7 cellular contexts compared by ENCODE assay signal in the genomic region with DNA sequence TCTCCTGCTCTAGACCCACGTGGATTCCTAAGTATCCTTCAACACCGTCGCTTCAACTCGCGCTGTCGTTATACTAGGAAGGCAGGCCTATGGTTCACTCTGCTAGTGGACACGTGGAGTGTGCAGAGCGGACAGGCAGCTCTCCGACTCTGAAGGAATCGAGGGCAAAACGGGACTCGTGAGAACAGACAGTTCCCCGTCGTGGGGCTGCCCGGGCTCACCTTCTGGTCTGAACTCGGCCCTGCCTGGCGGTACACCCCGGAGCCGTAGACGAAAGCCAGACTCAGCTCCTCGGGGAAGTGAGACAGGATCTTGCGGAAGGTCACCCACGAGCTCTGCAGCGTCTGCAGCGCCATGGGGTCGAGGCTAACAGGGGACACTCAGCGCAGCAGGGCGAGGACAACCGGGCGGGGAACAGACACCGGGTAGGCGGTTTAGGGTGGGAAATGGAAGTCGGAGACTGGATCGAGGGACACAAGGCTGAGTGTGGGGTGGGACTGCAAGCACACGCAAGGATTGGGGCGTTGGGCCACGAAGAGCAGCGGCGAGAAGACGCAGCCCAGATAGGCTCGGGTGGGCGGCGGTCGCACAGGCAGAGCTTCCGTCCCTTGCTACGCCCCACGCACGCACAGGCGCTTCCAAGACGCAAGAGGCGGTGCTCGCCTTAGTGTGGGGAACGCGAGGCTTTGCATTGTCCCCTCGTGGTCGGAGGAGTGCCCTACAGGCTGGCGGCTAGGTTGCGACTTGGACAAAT. TPM values are rescaled to one million over a fixed set of nuclear protein-coding genes. Genes with fewer than 3 reads are reported as not detected.
A peak's percentile ranks its signal among the peaks of the same experiment; 100 is the strongest.
DNase-seq lines count a peak whose midpoint lies in the region; ATAC-seq and TF ChIP-seq lines count a peak whose summit lies in the region.

A gene with protein sequence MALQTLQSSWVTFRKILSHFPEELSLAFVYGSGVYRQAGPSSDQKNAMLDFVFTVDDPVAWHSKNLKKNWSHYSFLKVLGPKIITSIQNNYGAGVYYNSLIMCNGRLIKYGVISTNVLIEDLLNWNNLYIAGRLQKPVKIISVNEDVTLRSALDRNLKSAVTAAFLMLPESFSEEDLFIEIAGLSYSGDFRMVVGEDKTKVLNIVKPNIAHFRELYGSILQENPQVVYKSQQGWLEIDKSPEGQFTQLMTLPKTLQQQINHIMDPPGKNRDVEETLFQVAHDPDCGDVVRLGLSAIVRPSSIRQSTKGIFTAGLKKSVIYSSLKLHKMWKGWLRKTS (minus strand): TSS at position 605 of the 754 bp plus-strand sequence. CDS start 249 bp downstream, at position 356.

- H3K4me3 ChIP-seq in astrocyte of the cerebellum (ENCODE audit: low read depth, low read length) (peak within 1 kb of the TSS; percentile 98), hepatocyte (peak within 1 kb of the TSS; percentile 69)

- H2AFZ ChIP-seq in hepatocyte: peak within 1 kb of the TSS; percentile 87

- H3K4me1 ChIP-seq in hepatocyte (ENCODE audit: insufficient read depth): peaks cover 8% of the 10 kb centered on the region

- WGBS in hepatocyte (ENCODE audit: low lambda C conversion rate, missing lambda C conversion rate): 2% methylated on average over 56 of the region's 58 CpGs

- no peaks in the 10 kb centered on the region for H3K36me3 ChIP-seq in hepatocyte (replicated peaks; ENCODE audit: insufficient read depth, low read depth)

- in situ Hi-C loops in astrocyte of the cerebellum (cut with HindIII; ENCODE audit: low sequenced_read_pairs): no loop called here

- no peaks in the 10 kb centered on the region for H3K9me3 ChIP-seq in hepatocyte (ENCODE audit: low read depth)

- peak within 1 kb of the TSS; percentile 91 for H3K4me3 Mint-ChIP-seq in T-helper 2 cell treated with Interferon-gamma antibody and Interleukin-4, amounts not matched to agents 5 μg/mL and 100 μg/mL, for 36 hours

- peaks cover 2% of the 10 kb centered on the region for H3K27me3 Mint-ChIP-seq in T-helper 2 cell treated with Interferon-gamma antibody and Interleukin-4, amounts not matched to agents 5 μg/mL and 100 μg/mL, for 36 hours (ENCODE audit: low read depth)

- DNase-seq in NCI-H1694 (lab: John Stamatoyannopoulos, UW) (peak; percentile 6), astrocyte of the cerebellum (ENCODE audit: low read depth) (peak; percentile 62), hepatocyte (ENCODE audit: low spot score) (peak; percentile 94), retina (peak; percentile 92)
- peak; percentile 91 for DNase-seq in T-helper 2 cell treated with Interferon-gamma antibody and Interleukin-4, amounts not matched to agents 5 μg/mL and 100 μg/mL, for 36 hours (ENCODE audit: low spot score)

- peak within 1 kb of the TSS; percentile 90 for H3K27ac Mint-ChIP-seq in T-helper 2 cell treated with Interferon-gamma antibody and Interleukin-4, amounts not matched to agents 5 μg/mL and 100 μg/mL, for 36 hours

- H3K79me2 ChIP-seq in hepatocyte: peaks cover 23% of the 10 kb centered on the region

- no peaks in the 10 kb centered on the region for H3K9me2 ChIP-seq in hepatocyte (replicated peaks; ENCODE audit: insufficient read depth)

- no peaks in the 10 kb centered on the region for H4K20me1 ChIP-seq in hepatocyte (ENCODE audit: insufficient read depth, poor library complexity, severe bottlenecking)

- TF ChIP-seq CTCF in astrocyte of the cerebellum (IDR thresholded peaks at IDR 0.05; ENCODE audit: low read depth, low read length, missing control alignments) (peak; percentile 67), hepatocyte (IDR thresholded peaks at IDR 0.05; ENCODE audit: poor library complexity) (peak; percentile 77)

- peaks cover 22% of the 10 kb centered on the region for H3K36me3 Mint-ChIP-seq in T-helper 2 cell treated with Interferon-gamma antibody and Interleukin-4, amounts not matched to agents 5 μg/mL and 100 μg/mL, for 36 hours (ENCODE audit: low read depth)

- peak within 1 kb of the TSS; percentile 90 for H3K4me2 ChIP-seq in hepatocyte

- peaks cover 3% of the 10 kb centered on the region for H3K27me3 ChIP-seq in hepatocyte

- ATAC-seq in GM18499 (IDR thresholded peaks at IDR 0.05; ENCODE audit: insufficient read depth, unreplicated experiment): peak; percentile 98
- peak; percentile 100 for ATAC-seq in HG02885 (IDR thresholded peaks at IDR 0.05; ENCODE audit: poor library complexity, unreplicated experiment)

- no peaks in the 10 kb centered on the region for H3K9me3 Mint-ChIP-seq in T-helper 2 cell treated with Interferon-gamma antibody and Interleukin-4, amounts not matched to agents 5 μg/mL and 100 μg/mL, for 36 hours

- peak within 1 kb of the TSS; percentile 91 for H3K27ac ChIP-seq in hepatocyte

- H3K4me1 Mint-ChIP-seq in T-helper 2 cell treated with Interferon-gamma antibody and Interleukin-4, amounts not matched to agents 5 μg/mL and 100 μg/mL, for 36 hours (ENCODE audit: low read depth): peaks cover 15% of the 10 kb centered on the region

RNA-seq across cellular contexts. Expression of the gene that starts here (rescaled TPM):
- total RNA-seq in hepatocyte: 9.6 and 10.2 TPM in 2 replicates
- polyA plus RNA-seq in hepatocyte: 14.1 and 20.7 TPM in 2 replicates

Comparison
In these comparisons a context has a peak if more than half of its experiments do, and no peak if none do; other contexts are left out.
1. Peak in every context shown above with its lines: DNase-seq, ATAC-seq, H3K4me3 ChIP-seq and H3K27ac ChIP-seq.
2. DNase-seq: peak in every context shown above with its lines; median percentile 94 in hepatocyte; 92 in retina; 91 in T-helper 2 cell treated with Interferon-gamma antibody and Interleukin-4, amounts not matched to agents 5 μg/mL and 100 μg/mL, for 36 hours; 62 in astrocyte of the cerebellum; 6 in NCI-H1694.